In genomic region chr12:55997535-55997859, GRCh38 we compare ENCODE assay signal across 8 cellular contexts. TPM values are rescaled to one million over a fixed set of nuclear protein-coding genes. Genes with fewer than 3 reads are reported as not detected.
DNase-seq lines count a peak whose midpoint lies in the region; ATAC-seq and TF ChIP-seq lines count a peak whose summit lies in the region.

No MANE protein-coding gene starts in this region.

- H3K36me3 ChIP-seq in kidney epithelial cell (ENCODE audit: control insufficient read depth, insufficient read depth, low read length) (no peaks in the 10 kb centered on the region), subcutaneous abdominal adipose tissue (ENCODE audit: control insufficient read depth in 5 of 5, insufficient read depth in 5 of 5, low read length in 5 of 5) (peaks cover 8 to 39% (median 26%) of the 10 kb centered on the region in 5 donors)

- H3K9me3 ChIP-seq in subcutaneous abdominal adipose tissue (ENCODE audit: control insufficient read depth in 5 of 5, low read length in 5 of 5), result no peaks in the 10 kb centered on the region

- DNase-seq in T-helper 1 cell (no peak), kidney epithelial cell (ENCODE audit: low read depth) (no peak), GOT3 (lab: John Stamatoyannopoulos, UW) (no peak)
- no peak for DNase-seq in activated naive CD8-positive, alpha-beta T cell treated with anti-CD3 and anti-CD28 coated beads, Interleukin-2, amount 50 U/mL, for 24 hours
- DNase-seq in activated CD4-positive, alpha-beta T cell treated with anti-CD3 and anti-CD28 coated beads, Interleukin-2, amount 50 U/mL, for 4 hours, result no peak

- no peak for TF ChIP-seq CTCF in kidney epithelial cell (IDR thresholded peaks at IDR 0.05; ENCODE audit: insufficient read depth, low read length, poor library complexity, severe bottlenecking)

- peak overlapping the region; percentile 73 for H3K27ac ChIP-seq in subcutaneous abdominal adipose tissue (ENCODE audit: low read depth, low read length)

- H3K4me3 ChIP-seq in kidney epithelial cell (ENCODE audit: low read depth, low read length) (peak overlapping the region; percentile 65), subcutaneous abdominal adipose tissue (ENCODE audit: low read depth in 1 of 5, low read length in 5 of 5) (peak overlapping the region; percentile 60 to 100 (median 94))

- H3K4me1 ChIP-seq in subcutaneous abdominal adipose tissue (ENCODE audit: control insufficient read depth in 5 of 5, insufficient read depth in 5 of 5, low read length in 5 of 5), result peaks cover 7 to 27% (median 22%) of the 10 kb centered on the region in 5 donors

- H3K9me3 Mint-ChIP-seq in T-helper 1 cell treated with Interleukin-12 subunit alpha and Interleukin-12 subunit beta and Interleukin-4 antibody, amounts not matched to agents 30 μg/mL and 1 μg/mL, for 36 hours, result no peaks in the 10 kb centered on the region
- H3K9me3 Mint-ChIP-seq in activated naive CD8-positive, alpha-beta T cell treated with anti-CD3 and anti-CD28 coated beads, Interleukin-2, amount 50 U/mL, for 24 hours, result no peaks in the 10 kb centered on the region

- peak overlapping the region; percentile 79 for H3K4me3 Mint-ChIP-seq in T-helper 1 cell treated with Interleukin-12 subunit alpha and Interleukin-12 subunit beta and Interleukin-4 antibody, amounts not matched to agents 30 μg/mL and 1 μg/mL, for 36 hours
- H3K4me3 Mint-ChIP-seq in activated naive CD8-positive, alpha-beta T cell treated with anti-CD3 and anti-CD28 coated beads, Interleukin-2, amount 50 U/mL, for 24 hours, result peak overlapping the region; percentile 73

- H3K36me3 Mint-ChIP-seq in T-helper 1 cell treated with Interleukin-12 subunit alpha and Interleukin-12 subunit beta and Interleukin-4 antibody, amounts not matched to agents 30 μg/mL and 1 μg/mL, for 36 hours (ENCODE audit: low read depth), result peaks cover 18% of the 10 kb centered on the region
- no peaks in the 10 kb centered on the region for H3K36me3 Mint-ChIP-seq in activated naive CD8-positive, alpha-beta T cell treated with anti-CD3 and anti-CD28 coated beads, Interleukin-2, amount 50 U/mL, for 24 hours (ENCODE audit: low read depth)

- H3K27me3 ChIP-seq in kidney epithelial cell (ENCODE audit: control insufficient read depth, insufficient read depth, low read length) (no peaks in the 10 kb centered on the region), subcutaneous abdominal adipose tissue (ENCODE audit: control insufficient read depth in 5 of 5, insufficient read depth in 4 of 5, low read length in 5 of 5) (no peaks in the 10 kb centered on the region)

- H3K9ac ChIP-seq in subcutaneous abdominal adipose tissue (ENCODE audit: low read length in 5 of 5), result peak overlapping the region; percentile 25 to 92 (median 79)

- H3K4me1 Mint-ChIP-seq in T-helper 1 cell treated with Interleukin-12 subunit alpha and Interleukin-12 subunit beta and Interleukin-4 antibody, amounts not matched to agents 30 μg/mL and 1 μg/mL, for 36 hours (ENCODE audit: low read depth), result peaks cover 24% of the 10 kb centered on the region
- H3K4me1 Mint-ChIP-seq in activated naive CD8-positive, alpha-beta T cell treated with anti-CD3 and anti-CD28 coated beads, Interleukin-2, amount 50 U/mL, for 24 hours, result peaks cover 26% of the 10 kb centered on the region

- no peak for ATAC-seq in activated naive CD8-positive, alpha-beta T cell treated with anti-CD3 and anti-CD28 coated beads, Interleukin-2, amount 50 U/mL, for 24 hours
- ATAC-seq in HG02885 (IDR thresholded peaks at IDR 0.05; ENCODE audit: poor library complexity, unreplicated experiment), result no peak

- no peak overlapping the region for H3K27ac Mint-ChIP-seq in T-helper 1 cell treated with Interleukin-12 subunit alpha and Interleukin-12 subunit beta and Interleukin-4 antibody, amounts not matched to agents 30 μg/mL and 1 μg/mL, for 36 hours
- H3K27ac Mint-ChIP-seq in activated naive CD8-positive, alpha-beta T cell treated with anti-CD3 and anti-CD28 coated beads, Interleukin-2, amount 50 U/mL, for 24 hours, result no peak overlapping the region

- no peaks in the 10 kb centered on the region for H3K27me3 Mint-ChIP-seq in T-helper 1 cell treated with Interleukin-12 subunit alpha and Interleukin-12 subunit beta and Interleukin-4 antibody, amounts not matched to agents 30 μg/mL and 1 μg/mL, for 36 hours (ENCODE audit: low read depth)
- peaks cover 7% of the 10 kb centered on the region for H3K27me3 Mint-ChIP-seq in activated naive CD8-positive, alpha-beta T cell treated with anti-CD3 and anti-CD28 coated beads, Interleukin-2, amount 50 U/mL, for 24 hours

RNA-seq across cellular contexts. Expression of gene SUOX, which starts 0.4 kb away (rescaled TPM):
- 12.0 and 18.0 TPM in 2 replicates for total RNA-seq in kidney epithelial cell

RNA-seq across cellular contexts. Expression of gene IKZF4, which starts 23.3 kb away (rescaled TPM):
- total RNA-seq in kidney epithelial cell, result 5.7 and 5.8 TPM in 2 replicates

RNA-seq across cellular contexts. Expression of gene RAB5B, which starts 23.6 kb away (rescaled TPM):
- total RNA-seq in kidney epithelial cell, result 78.2 and 81.0 TPM in 2 replicates

RNA-seq across cellular contexts. Expression of gene CDK2, which starts 30.9 kb away (rescaled TPM):
- 21.4 and 23.2 TPM in 2 replicates for total RNA-seq in kidney epithelial cell

RNA-seq across cellular contexts. Expression of gene PMEL, which starts 31.7 kb away (rescaled TPM):
- total RNA-seq in kidney epithelial cell, result 0.96 and 1.1 TPM in 2 replicates
